In the genomic region with DNA sequence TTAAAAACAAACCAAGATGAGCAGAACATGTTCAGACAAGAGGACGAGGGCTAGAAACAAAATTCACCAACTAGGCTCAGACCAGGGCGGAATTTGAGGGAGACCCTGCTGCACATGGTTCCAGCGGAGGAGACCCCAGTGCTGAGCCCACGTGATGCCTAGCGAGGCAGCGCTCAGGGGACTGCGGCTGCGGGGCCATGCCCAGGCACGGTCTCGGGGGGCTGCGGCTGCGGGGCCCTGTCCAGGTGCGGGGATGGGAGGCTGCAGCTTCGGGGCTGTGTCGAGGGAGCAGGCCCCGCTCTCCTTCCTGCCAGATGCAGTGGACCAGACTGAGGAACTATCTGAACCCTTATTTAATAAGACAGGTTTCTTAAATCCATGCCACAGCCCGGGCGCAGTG, we compare ENCODE assay signal across 23 cellular contexts. TPM values are rescaled to one million over a fixed set of nuclear protein-coding genes. Genes with fewer than 3 reads are reported as not detected.
"Had no signal": no experiment of that assay in that cellular context is flagged by ENCODE, and none has a peak within 500 bp of the region (broad histone marks: within the 10 kb centered on the region; RNA-seq: fewer than 3 reads in every experiment).

No MANE protein-coding gene starts in this region.

- ATAC-seq: foreskin keratinocyte; left colon; psoas muscle; sciatic nerve; stimulated activated memory B cell treated with anti-CD40 and anti-IgM and Interleukin-4, amounts not matched to agents 10 μg/mL and 1 μg/mL and 100 μg/mL, for 72 hours; upper lobe of right lung had no signal

- H3K4me2 ChIP-seq: hepatocyte had no signal

- H2AFZ ChIP-seq: hepatocyte had no signal

- H3K27me3 ChIP-seq: foreskin keratinocyte, hepatocyte, neutrophil, spleen, tibial artery, upper lobe of right lung, vagina had no signal

- H3K27ac Mint-ChIP-seq: naive B cell; nephron progenitor cell; stimulated activated memory B cell treated with anti-CD40 and anti-IgM and Interleukin-4, amounts not matched to agents 10 μg/mL and 1 μg/mL and 100 μg/mL, for 72 hours; stimulated activated naive CD8-positive, alpha-beta T cell treated with anti-CD3 and anti-CD28 coated beads, Interleukin-15, Interleukin-2, amounts not matched to agents 100 ng/mL and 50 ng/mL, for 24 hours had no signal

- H3K9me3 Mint-ChIP-seq: naive B cell; nephron progenitor cell; stimulated activated memory B cell treated with anti-CD40 and anti-IgM and Interleukin-4, amounts not matched to agents 10 μg/mL and 1 μg/mL and 100 μg/mL, for 72 hours; stimulated activated naive CD8-positive, alpha-beta T cell treated with anti-CD3 and anti-CD28 coated beads, Interleukin-15, Interleukin-2, amounts not matched to agents 100 ng/mL and 50 ng/mL, for 24 hours had no signal

- H3K27me3 Mint-ChIP-seq: naive B cell; stimulated activated memory B cell treated with anti-CD40 and anti-IgM and Interleukin-4, amounts not matched to agents 10 μg/mL and 1 μg/mL and 100 μg/mL, for 72 hours; stimulated activated naive CD8-positive, alpha-beta T cell treated with anti-CD3 and anti-CD28 coated beads, Interleukin-15, Interleukin-2, amounts not matched to agents 100 ng/mL and 50 ng/mL, for 24 hours had no signal

- H3K27ac ChIP-seq: foreskin keratinocyte, hepatocyte, neutrophil, psoas muscle, spleen, tibial artery, upper lobe of right lung, vagina had no signal

- H3K79me2 ChIP-seq: hepatocyte had no signal

- H3K4me1 ChIP-seq: foreskin keratinocyte, upper lobe of right lung had no signal

- H3K4me3 Mint-ChIP-seq: naive B cell; nephron progenitor cell; stimulated activated memory B cell treated with anti-CD40 and anti-IgM and Interleukin-4, amounts not matched to agents 10 μg/mL and 1 μg/mL and 100 μg/mL, for 72 hours; stimulated activated naive CD8-positive, alpha-beta T cell treated with anti-CD3 and anti-CD28 coated beads, Interleukin-15, Interleukin-2, amounts not matched to agents 100 ng/mL and 50 ng/mL, for 24 hours had no signal

- H3K4me1 Mint-ChIP-seq: naive B cell; stimulated activated memory B cell treated with anti-CD40 and anti-IgM and Interleukin-4, amounts not matched to agents 10 μg/mL and 1 μg/mL and 100 μg/mL, for 72 hours had no signal

- FAIRE-seq: kidney had no signal

- H3K4me3 ChIP-seq: hepatocyte, psoas muscle, spleen, tibial artery, upper lobe of right lung, vagina had no signal

- DNase-seq: cortex of kidney; effector memory CD4-positive, alpha-beta T cell; foreskin keratinocyte; kidney; left colon; mesendoderm; naive B cell; nephron progenitor cell; psoas muscle; retina; spleen; stimulated activated CD4-positive, alpha-beta T cell treated with anti-CD3 and anti-CD28 coated beads, Interleukin-15, amount 100 ng/mL, for 24 hours; stimulated activated CD4-positive, alpha-beta T cell treated with anti-CD3 and anti-CD28 coated beads, Interleukin-1b, Interleukin-23, amount 100 ng/mL, for 48 hours; stimulated activated CD4-positive, alpha-beta T cell treated with anti-CD3 and anti-CD28 coated beads, Interleukin-4, amount 100 ng/mL, for 24 hours; tibial artery; upper lobe of right lung had no signal

- H3K9me3 ChIP-seq: neutrophil, psoas muscle, spleen, tibial artery, upper lobe of right lung, vagina had no signal

RNA-seq across cellular contexts. Expression of gene CRIP1, which starts 24.8 kb away (rescaled TPM):
- total RNA-seq: lung microvascular endothelial cell had no signal
